Comparison of ENCODE assay signal across 10 cellular contexts in the genomic region with DNA sequence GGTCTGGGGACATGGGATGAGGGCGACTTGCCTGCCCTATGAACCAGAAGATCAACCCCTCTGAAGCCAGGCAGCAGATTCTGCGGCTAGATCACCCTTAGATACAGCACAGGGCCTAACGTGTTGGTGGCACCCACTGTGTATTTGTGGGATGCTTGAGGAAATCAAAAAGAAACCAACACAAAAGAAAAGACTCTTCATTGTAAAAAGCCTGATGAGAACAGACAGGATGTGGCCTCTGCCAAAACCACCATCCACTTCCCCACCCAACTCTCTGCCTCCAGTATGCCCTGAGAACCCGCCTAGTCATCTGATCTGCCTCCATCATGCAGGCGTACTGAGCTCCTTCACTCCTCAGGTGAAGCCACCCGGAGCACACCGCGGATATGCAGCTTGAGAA.
DNase-seq lines count a peak whose midpoint lies in the region; ATAC-seq, FAIRE-seq and TF ChIP-seq lines count a peak whose summit lies in the region.
"Had no signal": no experiment of that assay in that cellular context is flagged by ENCODE, and none has a peak within 500 bp of the region (broad histone marks: within the 10 kb centered on the region; RNA-seq: fewer than 3 reads in every experiment).

No MANE protein-coding gene starts in this region.

- H3K9me3 Mint-ChIP-seq in activated naive CD8-positive, alpha-beta T cell treated with anti-CD3 and anti-CD28 coated beads, Interleukin-2, amount 50 U/mL, for 24 hours: peaks cover 3% of the 10 kb centered on the region

- H3K4me1 Mint-ChIP-seq in activated naive CD8-positive, alpha-beta T cell treated with anti-CD3 and anti-CD28 coated beads, Interleukin-2, amount 50 U/mL, for 24 hours: peaks cover 24% of the 10 kb centered on the region

- H3K36me3 Mint-ChIP-seq in activated naive CD8-positive, alpha-beta T cell treated with anti-CD3 and anti-CD28 coated beads, Interleukin-2, amount 50 U/mL, for 24 hours (ENCODE audit: low read depth): no peaks in the 10 kb centered on the region

- no peak for TF ChIP-seq CTCF in brain microvascular endothelial cell (IDR thresholded peaks at IDR 0.05; ENCODE audit: low read depth, low read length, missing control alignments)

- H3K4me3 ChIP-seq in Jurkat, Clone E6-1 (ENCODE audit: low read length): no peak overlapping the region
- no peak overlapping the region for H3K4me3 ChIP-seq in brain microvascular endothelial cell (ENCODE audit: low read depth, low read length)

- peak; percentile 85 for ATAC-seq in activated naive CD8-positive, alpha-beta T cell treated with anti-CD3 and anti-CD28 coated beads, Interleukin-2, amount 50 U/mL, for 24 hours
- ATAC-seq: left lobe of liver had no signal

- peaks cover 8% of the 10 kb centered on the region for H3K27me3 Mint-ChIP-seq in activated naive CD8-positive, alpha-beta T cell treated with anti-CD3 and anti-CD28 coated beads, Interleukin-2, amount 50 U/mL, for 24 hours

- H3K27ac Mint-ChIP-seq in activated naive CD8-positive, alpha-beta T cell treated with anti-CD3 and anti-CD28 coated beads, Interleukin-2, amount 50 U/mL, for 24 hours: no peak overlapping the region

- DNase-seq in Jurkat, Clone E6-1 (ENCODE audit: low read depth, low spot score): peak; percentile 95
- peak; percentile 7 to 10 for DNase-seq in activated CD4-positive, alpha-beta T cell treated with anti-CD3 and anti-CD28 coated beads for 24 hours (ENCODE audit: low read depth in 2 of 2)
- DNase-seq in activated naive CD8-positive, alpha-beta T cell treated with anti-CD3 and anti-CD28 coated beads, Interleukin-2, amount 50 U/mL, for 24 hours: peak; percentile 10
- peak; percentile 9 to 10 for DNase-seq in stimulated activated CD8-positive, alpha-beta memory T cell treated with anti-CD3 and anti-CD28 coated beads, Interleukin-15, amount 100 ng/mL, for 4 hours (ENCODE audit: low read depth in 2 of 2)
- DNase-seq in HT-29 (ENCODE audit: low spot score): no peak
- DNase-seq in RCC 7860 (ENCODE audit: low spot score): no peak
- no peak for DNase-seq in brain microvascular endothelial cell
- DNase-seq: NCI-H774 had no signal

- H3K4me3 Mint-ChIP-seq in activated naive CD8-positive, alpha-beta T cell treated with anti-CD3 and anti-CD28 coated beads, Interleukin-2, amount 50 U/mL, for 24 hours: no peak overlapping the region

- in situ Hi-C loops in brain microvascular endothelial cell (cut with HindIII; ENCODE audit: low pct_ligation_motif_present, low sequenced_read_pairs): no loop called here

- H3K36me3 ChIP-seq in brain microvascular endothelial cell (replicated peaks): no peaks in the 10 kb centered on the region

- no peak overlapping the region for H3K27ac ChIP-seq in brain microvascular endothelial cell
- H3K27ac ChIP-seq: KMS-11 had no signal

- H3K27me3 ChIP-seq in brain microvascular endothelial cell (replicated peaks): no peaks in the 10 kb centered on the region

- no peak for FAIRE-seq in RCC 7860 (lab: Jason Lieb, UNC)

Comparison
In these comparisons a context has a peak if more than half of its experiments do, and no peak if none do; other contexts are left out.
1. DNase-seq: peak in Jurkat, Clone E6-1 (single experiment), activated CD4-positive, alpha-beta T cell treated with anti-CD3 and anti-CD28 coated beads for 24 hours (2 of 2), activated naive CD8-positive, alpha-beta T cell treated with anti-CD3 and anti-CD28 coated beads, Interleukin-2, amount 50 U/mL, for 24 hours (single experiment) and stimulated activated CD8-positive, alpha-beta memory T cell treated with anti-CD3 and anti-CD28 coated beads, Interleukin-15, amount 100 ng/mL, for 4 hours (2 of 2); none in HT-29 (single experiment), RCC 7860 (single experiment) and brain microvascular endothelial cell (single experiment).